Comparison of ENCODE assay signal across 27 cellular contexts in genomic region chr12:52089491-52089890, GRCh38. TPM values are rescaled to one million over a fixed set of nuclear protein-coding genes. Genes with fewer than 3 reads are reported as not detected.
"Had no signal": no experiment of that assay in that cellular context is flagged by ENCODE, and none has a peak within 500 bp of the region (broad histone marks: within the 10 kb centered on the region; RNA-seq: fewer than 3 reads in every experiment).

No MANE protein-coding gene starts in this region.

- H3K4me1 Mint-ChIP-seq: activated CD4-positive, alpha-beta T cell treated with anti-CD3 and anti-CD28 coated beads, Interleukin-2, amount 10 ng/mL, durations not matched to agents 7 days and 5 days had no signal

- H3K9me3 Mint-ChIP-seq: activated CD4-positive, alpha-beta memory T cell treated with anti-CD3 and anti-CD28 coated beads for 36 hours; activated CD4-positive, alpha-beta T cell treated with anti-CD3 and anti-CD28 coated beads, Interleukin-2, amount 10 ng/mL, durations not matched to agents 7 days and 5 days; activated T-helper 1 cell treated with anti-CD3 and anti-CD28 coated beads, Interleukin-12 subunit alpha, Interleukin-12 subunit beta, Interleukin-2, Interleukin-4 antibody, amounts not matched to agents 30 ng/mL and 10 ng/mL and 1 ng/mL, durations not matched to agents 14 hours and 24 hours and 36 hours had no signal

- H3K27ac ChIP-seq: breast epithelium, KMS-11, SJSA1 had no signal

- H3K9me3 ChIP-seq: breast epithelium, MG63, SJSA1 had no signal

- H3K27ac Mint-ChIP-seq: activated CD4-positive, alpha-beta memory T cell treated with anti-CD3 and anti-CD28 coated beads for 36 hours; activated CD4-positive, alpha-beta T cell treated with anti-CD3 and anti-CD28 coated beads, Interleukin-2, amount 10 ng/mL, durations not matched to agents 7 days and 5 days; activated T-helper 1 cell treated with anti-CD3 and anti-CD28 coated beads, Interleukin-12 subunit alpha, Interleukin-12 subunit beta, Interleukin-2, Interleukin-4 antibody, amounts not matched to agents 30 ng/mL and 10 ng/mL and 1 ng/mL, durations not matched to agents 14 hours and 24 hours and 36 hours had no signal

- H3K27me3 ChIP-seq: breast epithelium had no signal

- H3K4me2 ChIP-seq: KMS-11 had no signal

- H3K36me3 Mint-ChIP-seq: activated CD4-positive, alpha-beta memory T cell treated with anti-CD3 and anti-CD28 coated beads for 36 hours had no signal

- H3K4me3 Mint-ChIP-seq: activated CD4-positive, alpha-beta memory T cell treated with anti-CD3 and anti-CD28 coated beads for 36 hours; activated CD4-positive, alpha-beta T cell treated with anti-CD3 and anti-CD28 coated beads, Interleukin-2, amount 10 ng/mL, durations not matched to agents 7 days and 5 days; activated T-helper 1 cell treated with anti-CD3 and anti-CD28 coated beads, Interleukin-12 subunit alpha, Interleukin-12 subunit beta, Interleukin-2, Interleukin-4 antibody, amounts not matched to agents 30 ng/mL and 10 ng/mL and 1 ng/mL, durations not matched to agents 14 hours and 24 hours and 36 hours; T-helper 17 cell had no signal

- H3K4me1 ChIP-seq: breast epithelium, SJSA1 had no signal

- DNase-seq: activated CD4-positive, alpha-beta memory T cell treated with anti-CD3 and anti-CD28 coated beads for 36 hours; activated CD4-positive, alpha-beta T cell treated with anti-CD3 and anti-CD28 coated beads, Interleukin-2, amount 10 ng/mL, durations not matched to agents 7 days and 5 days; activated CD4-positive, CD25-positive, alpha-beta regulatory T cell; activated CD8-positive, alpha-beta memory T cell treated with anti-CD3 and anti-CD28 coated beads, Interleukin-2, amount 50 U/mL, for 4 hours; activated effector memory CD4-positive, alpha-beta T cell treated with Interleukin-2 at 50 U/mL for 16 hours; activated naive CD4-positive, alpha-beta T cell treated with anti-CD3 and anti-CD28 coated beads, Interleukin-2, amount 50 U/mL, for 16 hours; caudate nucleus; MG63; MV-4-11; NCI-H1092 treated with DMSO at 0.1 percent for 48 hours; NCI-H1417 treated with DMSO at 0.1 percent for 48 hours; NCI-H1694; NCI-H2029; NCI-H2107; NCI-H2171 treated with DMSO at 0.1 percent for 48 hours; NCI-H226; NCI-H69; NK-92 treated with Interleukin-12 subunit alpha and Interleukin-12 subunit beta, amount 100 ng/mL, for 24 hours; PC-3; SHP77; T-helper 17 cell; T-helper 9 cell had no signal

- ATAC-seq: PC-3, T-helper 17 cell had no signal

- H3K9ac ChIP-seq: KMS-11 had no signal

- H3K4me3 ChIP-seq: breast epithelium, MG63, SJSA1 had no signal

- H3K36me3 ChIP-seq: breast epithelium, MG63, SJSA1 had no signal

RNA-seq across cellular contexts. Expression of gene SMIM41, which starts 10.0 kb away (rescaled TPM):
- total RNA-seq: activated CD4-positive, alpha-beta memory T cell treated with anti-CD3 and anti-CD28 coated beads for 36 hours; activated CD4-positive, alpha-beta T cell treated with anti-CD3 and anti-CD28 coated beads, Interleukin-2, amount 10 ng/mL, durations not matched to agents 7 days and 5 days; activated CD8-positive, alpha-beta memory T cell treated with anti-CD3 and anti-CD28 coated beads for 36 hours; activated T-helper 1 cell treated with anti-CD3 and anti-CD28 coated beads, Interleukin-12 subunit alpha, Interleukin-12 subunit beta, Interleukin-2, Interleukin-4 antibody, amounts not matched to agents 30 ng/mL and 10 ng/mL and 1 ng/mL, durations not matched to agents 14 hours and 24 hours and 36 hours; PC-3; SJSA1; T-helper 17 cell had no signal
